In the genomic region with DNA sequence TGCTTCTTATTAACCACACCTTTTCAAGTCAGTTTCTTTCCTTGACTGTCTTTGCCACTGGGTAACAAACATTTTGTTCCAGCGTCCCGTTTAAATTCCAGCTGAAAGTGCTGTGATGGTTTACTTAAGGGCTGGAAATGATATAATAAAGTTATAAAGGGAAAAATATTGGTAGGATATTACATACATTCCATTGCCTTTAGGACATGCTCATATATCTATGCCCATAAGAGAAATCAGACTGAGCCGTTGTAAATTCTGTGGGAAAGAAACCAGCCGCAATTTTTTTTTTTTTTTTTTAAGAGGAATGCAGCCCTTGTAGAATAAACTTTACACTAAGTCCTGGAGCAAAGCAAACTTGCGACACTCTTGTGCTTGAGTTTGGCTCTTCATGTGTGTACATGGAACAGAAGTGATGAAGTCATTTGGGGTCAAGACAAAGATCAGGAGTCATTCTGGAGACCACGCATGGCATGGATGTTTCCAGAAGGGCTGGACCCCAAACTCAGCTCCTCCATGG, we compare ENCODE assay signal across 15 cellular contexts.
DNase-seq lines count a peak whose midpoint lies in the region; ATAC-seq and TF ChIP-seq lines count a peak whose summit lies in the region.
"Had no signal": no experiment of that assay in that cellular context is flagged by ENCODE, and none has a peak within 500 bp of the region (broad histone marks: within the 10 kb centered on the region; RNA-seq: fewer than 3 reads in every experiment).

No MANE protein-coding gene starts in this region.

- H3K79me2 ChIP-seq in SU-DHL-6 (ENCODE audit: insufficient read depth, low read length), result no peaks in the 10 kb centered on the region

- H3F3A ChIP-seq in SU-DHL-6 (ENCODE audit: insufficient read depth), result no peaks in the 10 kb centered on the region

- H3K4me3 Mint-ChIP-seq in IgD-negative memory B cell, result peak overlapping the region in 1 of 4 donors; percentile 85

- DNase-seq in left colon, result no peak
- no peak for DNase-seq in transverse colon
- DNase-seq in NCI-H146 treated with DMSO at 0.1 percent for 48 hours (lab: John Stamatoyannopoulos, UW; ENCODE audit: unreplicated experiment), result no peak
- DNase-seq in activated CD4-positive, alpha-beta T cell treated with anti-CD3 and anti-CD28 coated beads, Interleukin-2, amount 50 U/mL, for 4 hours, result no peak
- no peak for DNase-seq in ascending aorta (ENCODE audit: low spot score in 2 of 2)
- DNase-seq: DMS53, MG63, NCI-H146, NCI-H2107, NCI-H226, NCI-H526, PC-3 had no signal

- H3K27ac ChIP-seq in SU-DHL-6 (ENCODE audit: low read depth, low read length) (no peak overlapping the region), transverse colon (peak overlapping the region; percentile 64 to 78 (median 74)), ascending aorta (no peak overlapping the region)
- H3K27ac ChIP-seq: KMS-11 had no signal

- TF ChIP-seq POLR2A in transverse colon (IDR thresholded peaks at IDR 0.05), result no peak

- in situ Hi-C loops in transverse colon (cut with MboI; ENCODE audit: low pct_ligation_motif_present in 1 of 4, low pct_unique_long_range_greater_than_20kb in 1 of 4, low sequenced_read_pairs in 3 of 4), result loop anchor here in 1 of 4 donors (25.0 kb wide), 1 partner anchor 202 kb away; a partner anchor contains a TSS

- peaks cover 1% of the 10 kb centered on the region for H3K36me3 Mint-ChIP-seq in IgD-negative memory B cell

- no peaks in the 10 kb centered on the region for H3K27me3 ChIP-seq in SU-DHL-6 (ENCODE audit: low read length)
- H3K27me3 ChIP-seq in transverse colon, result no peaks in the 10 kb centered on the region
- H3K27me3 ChIP-seq in ascending aorta, result no peaks in the 10 kb centered on the region
- H3K27me3 ChIP-seq: MG63 had no signal

- H3K36me3 ChIP-seq in SU-DHL-6 (ENCODE audit: low read length) (no peaks in the 10 kb centered on the region), transverse colon (no peaks in the 10 kb centered on the region), ascending aorta (no peaks in the 10 kb centered on the region)
- H3K36me3 ChIP-seq: MG63 had no signal

- H3K9ac ChIP-seq in SU-DHL-6 (ENCODE audit: low read length), result no peak overlapping the region
- H3K9ac ChIP-seq: KMS-11 had no signal

- no peaks in the 10 kb centered on the region for H3K9me3 Mint-ChIP-seq in IgD-negative memory B cell

- intact Hi-C loops in left colon (cut with DNase I, micrococcal nuclease) (no loop called here), transverse colon (cut with DNase I; ENCODE audit: low total_unique reads) (no loop called here), ascending aorta (cut with DNase I) (no loop called here)

- no peak for TF ChIP-seq CTCF in SU-DHL-6 (IDR thresholded peaks at IDR 0.05; ENCODE audit: insufficient read depth, low read length, poor library complexity, severe bottlenecking)
- TF ChIP-seq CTCF in transverse colon (IDR thresholded peaks at IDR 0.05), result no peak
- no peak for TF ChIP-seq CTCF in ascending aorta (IDR thresholded peaks at IDR 0.05)

- H4K20me1 ChIP-seq in SU-DHL-6 (ENCODE audit: low read depth, low read length), result no peaks in the 10 kb centered on the region; the same call in 1 of the 2 replicates

- TF ChIP-seq EP300 in transverse colon (IDR thresholded peaks at IDR 0.05; ENCODE audit: low read depth), result no peak

- peak overlapping the region; percentile 21 for H3K4me2 ChIP-seq in SU-DHL-6 (ENCODE audit: low read depth, low read length, poor library complexity, severe bottlenecking)
- H3K4me2 ChIP-seq: KMS-11 had no signal

- H3K27me3 Mint-ChIP-seq in IgD-negative memory B cell, result no peaks in the 10 kb centered on the region

- H3K4me1 ChIP-seq in transverse colon, result peaks cover 6 to 39% (median 28%) of the 10 kb centered on the region in 4 donors
- no peaks in the 10 kb centered on the region for H3K4me1 ChIP-seq in ascending aorta

- peak overlapping the region; percentile 4 to 88 (median 13) for H3K27ac Mint-ChIP-seq in IgD-negative memory B cell

- ATAC-seq in left colon, result peak; percentile 79
- ATAC-seq: PC-3 had no signal

- 42 to 44% methylated on average over 5 to 6 of the region's 6 CpGs for WGBS in transverse colon (ENCODE audit: low coverage in 1 of 2), 2 donors

- H3K9me2 ChIP-seq in SU-DHL-6 (replicated peaks; ENCODE audit: insufficient read depth, low read length), result no peaks in the 10 kb centered on the region

- no peak overlapping the region for H2AFZ ChIP-seq in SU-DHL-6 (ENCODE audit: low read depth, low read length, severe bottlenecking)

- H3K4me1 Mint-ChIP-seq in IgD-negative memory B cell, result peaks cover 10 to 22% (median 12%) of the 10 kb centered on the region in 3 donors

- no peak overlapping the region for H3K4me3 ChIP-seq in SU-DHL-6 (ENCODE audit: insufficient read depth, low read length, poor library complexity, severe bottlenecking)
- peak overlapping the region in 1 of 4 donors; percentile 18 for H3K4me3 ChIP-seq in transverse colon
- no peak overlapping the region for H3K4me3 ChIP-seq in ascending aorta
- H3K4me3 ChIP-seq: MG63 had no signal

- H3K9me3 ChIP-seq in SU-DHL-6 (ENCODE audit: insufficient read depth, low read length) (no peaks in the 10 kb centered on the region), transverse colon (no peaks in the 10 kb centered on the region), ascending aorta (no peaks in the 10 kb centered on the region)
- H3K9me3 ChIP-seq: MG63 had no signal

Comparison
In these comparisons a context has a peak if more than half of its experiments do, and no peak if none do; other contexts are left out.
1. H3K27ac ChIP-seq: peak in transverse colon (4 of 4); none in SU-DHL-6 (single experiment) and ascending aorta (0 of 2).